ENCODE assay signal across 8 cellular contexts in genomic region chr19:41175825-41176734, GRCh38. TPM values are rescaled to one million over a fixed set of nuclear protein-coding genes. Genes with fewer than 3 reads are reported as not detected.
DNase-seq lines count a peak whose midpoint lies in the region; ATAC-seq, FAIRE-seq and TF ChIP-seq lines count a peak whose summit lies in the region.

No MANE protein-coding gene starts in this region.

- H3K36me3 Mint-ChIP-seq in activated CD4-positive, alpha-beta T cell treated with anti-CD3 and anti-CD28 coated beads, Interleukin-2, amount 10 ng/mL, durations not matched to agents 24 days and 14 days (ENCODE audit: low read depth), result no peaks in the 10 kb centered on the region

- no peaks in the 10 kb centered on the region for H3K9me3 ChIP-seq in IMR-90 (ENCODE audit: control insufficient read depth, insufficient read depth, low read length)
- no peaks in the 10 kb centered on the region for H3K9me3 ChIP-seq in endothelial cell of umbilical vein (replicated peaks; ENCODE audit: control insufficient read depth, insufficient read depth, low read length)
- H3K9me3 ChIP-seq in mucosa of stomach (ENCODE audit: control insufficient read depth, low read length), result no peaks in the 10 kb centered on the region
- no peaks in the 10 kb centered on the region for H3K9me3 ChIP-seq in upper lobe of left lung

- no peaks in the 10 kb centered on the region for H3K79me2 ChIP-seq in ACC112 (ENCODE audit: control insufficient read depth, insufficient read depth, low read length, unreplicated experiment)
- no peaks in the 10 kb centered on the region for H3K79me2 ChIP-seq in endothelial cell of umbilical vein (ENCODE audit: control insufficient read depth, insufficient read depth, low read length)

- H4K20me1 ChIP-seq in IMR-90 (ENCODE audit: insufficient read depth, low read length) (no peaks in the 10 kb centered on the region), endothelial cell of umbilical vein (replicated peaks; ENCODE audit: control insufficient read depth, extremely low read depth, insufficient read depth, low read length) (no peaks in the 10 kb centered on the region)

- H3K18ac ChIP-seq in IMR-90 (ENCODE audit: low read depth, low read length), result peak overlapping the region; percentile 90

- H3K14ac ChIP-seq in IMR-90 (replicated peaks; ENCODE audit: low read depth, low read length), result peak overlapping the region; percentile 55

- H3K4ac ChIP-seq in IMR-90 (ENCODE audit: low read depth, low read length), result peak overlapping the region; percentile 83

- intact Hi-C loops in IMR-90 (cut with micrococcal nuclease), result no loop called here
- intact Hi-C loops in activated CD4-positive, alpha-beta T cell treated with anti-CD3 and anti-CD28 coated beads, Interleukin-2, amount 10 ng/mL, durations not matched to agents 24 days and 14 days (cut with micrococcal nuclease), result no loop called here
- intact Hi-C loops in endothelial cell of umbilical vein (cut with micrococcal nuclease), result no loop called here

- peak overlapping the region; percentile 84 for H2BK120ac ChIP-seq in IMR-90 (ENCODE audit: low read depth, low read length)

- H3K4me1 Mint-ChIP-seq in activated CD4-positive, alpha-beta T cell treated with anti-CD3 and anti-CD28 coated beads, Interleukin-2, amount 10 ng/mL, durations not matched to agents 24 days and 14 days, result peaks cover 11% of the 10 kb centered on the region

- H2AFZ ChIP-seq in ACC112 (ENCODE audit: low read length, unreplicated experiment) (peak overlapping the region; percentile 3), IMR-90 (replicated peaks; ENCODE audit: low read length, poor library complexity) (peak overlapping the region; percentile 84), endothelial cell of umbilical vein (ENCODE audit: low read depth, low read length) (peak overlapping the region; percentile 49)

- H4K91ac ChIP-seq in IMR-90 (ENCODE audit: insufficient read depth, low read depth, low read length), result peak overlapping the region; percentile 82

- no peaks in the 10 kb centered on the region for H3K9me3 Mint-ChIP-seq in activated CD4-positive, alpha-beta T cell treated with anti-CD3 and anti-CD28 coated beads, Interleukin-2, amount 10 ng/mL, durations not matched to agents 24 days and 14 days

- H3K23ac ChIP-seq in IMR-90 (ENCODE audit: low read depth, low read length), result peak overlapping the region; percentile 40

- H2BK5ac ChIP-seq in IMR-90 (ENCODE audit: low read depth, low read length, poor library complexity, severe bottlenecking), result no peak overlapping the region

- peak overlapping the region; percentile 71 to 89 for H4K8ac ChIP-seq in IMR-90 (ENCODE audit: low read depth in 2 of 2, low read length in 2 of 2)

- peak overlapping the region; percentile 71 for H3K4me3 Mint-ChIP-seq in activated CD4-positive, alpha-beta T cell treated with anti-CD3 and anti-CD28 coated beads, Interleukin-2, amount 10 ng/mL, durations not matched to agents 24 days and 14 days

- H3K27me3 ChIP-seq in ACC112 (ENCODE audit: insufficient read depth, low read length) (no peaks in the 10 kb centered on the region), IMR-90 (ENCODE audit: control insufficient read depth, insufficient read depth, low read length) (no peaks in the 10 kb centered on the region), endothelial cell of umbilical vein (ENCODE audit: control insufficient read depth in 2 of 2, insufficient read depth in 2 of 2, low read length in 2 of 2) (no peaks in the 10 kb centered on the region), mucosa of stomach (ENCODE audit: control insufficient read depth, insufficient read depth, low read length) (no peaks in the 10 kb centered on the region), upper lobe of left lung (no peaks in the 10 kb centered on the region)

- peak overlapping the region; percentile 73 for H2AK5ac ChIP-seq in IMR-90 (ENCODE audit: low read depth, low read length)

- H3K27ac ChIP-seq in ACC112 (ENCODE audit: low read depth, low read length) (no peak overlapping the region), IMR-90 (ENCODE audit: insufficient read depth, low read length) (peak overlapping the region; percentile 67), endothelial cell of umbilical vein (ENCODE audit: insufficient read depth, low read depth, low read length) (no peak overlapping the region), upper lobe of left lung (peak overlapping the region; percentile 29 to 81 (median 74))

- in situ Hi-C loops in IMR-90 (cut with MboI; ENCODE audit: low sequenced_read_pairs), result no loop called here

- CTCF ChIA-PET in IMR-90 (lab: Yijun Ruan, JAX), result interaction anchor here (0.6 kb wide), 1 partner anchor 10 kb away, joined by 3 read pairs; no protein-coding TSS in a partner anchor
- CTCF ChIA-PET in endothelial cell of umbilical vein (lab: Charles Lee), result interaction anchor here (1.4 kb wide), 1 partner anchor 16 kb away, joined by 3 read pairs; no protein-coding TSS in a partner anchor

- TF ChIP-seq EP300 in upper lobe of left lung (IDR thresholded peaks at IDR 0.05), result no peak

- BruUV-seq in IMR-90 (replicated peaks; lab: Mats Ljungman, UMichigan), result no TSS peak
- BruUV-seq in endothelial cell of umbilical vein (replicated peaks; lab: Mats Ljungman, UMichigan), result no TSS peak

- no peak for TF ChIP-seq RAD21 in IMR-90 (IDR thresholded peaks at IDR 0.05; ENCODE audit: low read length)

- no peaks in the 10 kb centered on the region for H3K27me3 Mint-ChIP-seq in activated CD4-positive, alpha-beta T cell treated with anti-CD3 and anti-CD28 coated beads, Interleukin-2, amount 10 ng/mL, durations not matched to agents 24 days and 14 days

- H3K36me3 ChIP-seq in ACC112 (ENCODE audit: insufficient read depth, low read length) (no peaks in the 10 kb centered on the region), IMR-90 (ENCODE audit: control insufficient read depth, insufficient read depth, low read length) (no peaks in the 10 kb centered on the region), endothelial cell of umbilical vein (ENCODE audit: control insufficient read depth in 2 of 2, extremely low read depth in 1 of 2, insufficient read depth in 2 of 2, low read length in 2 of 2) (no peaks in the 10 kb centered on the region), mucosa of stomach (ENCODE audit: control insufficient read depth, insufficient read depth, low read length) (no peaks in the 10 kb centered on the region), upper lobe of left lung (no peaks in the 10 kb centered on the region)

- ATAC-seq in IMR-90 (ENCODE audit: low read depth), result peak; percentile 99
- peak; percentile 93 to 94 for ATAC-seq in upper lobe of left lung (ENCODE audit: low FRiP score in 2 of 2)
- no peak for ATAC-seq in GM21360 (IDR thresholded peaks at IDR 0.05; ENCODE audit: unreplicated experiment)
- ATAC-seq in HG03139 (IDR thresholded peaks at IDR 0.05; ENCODE audit: unreplicated experiment), result no peak

- dilution Hi-C loops in IMR-90 (cut with HindIII; ENCODE audit: low sequenced_read_pairs, unreplicated experiment), result no loop called here
- dilution Hi-C loops in endothelial cell of umbilical vein (cut with MboI; ENCODE audit: extremely low pct_ligation_motif_present, low sequenced_read_pairs), result no loop called here

- peak overlapping the region; percentile 69 for H3K27ac Mint-ChIP-seq in activated CD4-positive, alpha-beta T cell treated with anti-CD3 and anti-CD28 coated beads, Interleukin-2, amount 10 ng/mL, durations not matched to agents 24 days and 14 days

- peak overlapping the region; percentile 69; the same call in 1 of the 3 replicates for H2BK15ac ChIP-seq in IMR-90 (ENCODE audit: low read depth, low read length)

- H3K79me1 ChIP-seq in IMR-90 (ENCODE audit: low read depth in 1 of 2, low read length in 2 of 2), result no peaks in the 10 kb centered on the region

- peaks cover 12% of the 10 kb centered on the region for H3K4me1 ChIP-seq in ACC112 (ENCODE audit: control insufficient read depth, insufficient read depth, low read length, unreplicated experiment)
- H3K4me1 ChIP-seq in IMR-90 (ENCODE audit: control insufficient read depth, insufficient read depth, low read length), result peaks cover 8% of the 10 kb centered on the region
- H3K4me1 ChIP-seq in endothelial cell of umbilical vein (ENCODE audit: control insufficient read depth, extremely low read depth, insufficient read depth, low read length), result peaks cover 5% of the 10 kb centered on the region
- H3K4me1 ChIP-seq in mucosa of stomach (ENCODE audit: control insufficient read depth, insufficient read depth, low read length), result peaks cover 43% of the 10 kb centered on the region
- peaks cover 0 to 29% (median 15%) of the 10 kb centered on the region in 4 donors for H3K4me1 ChIP-seq in upper lobe of left lung

- DNase-seq in IMR-90 (peak; percentile 76), endothelial cell of umbilical vein (ENCODE audit: low read depth, low spot score) (no peak), upper lobe of left lung (peak in 1 of 2 donors; percentile 86)
- peak; percentile 86 for DNase-seq in activated CD4-positive, alpha-beta T cell treated with anti-CD3 and anti-CD28 coated beads, Interleukin-2, amount 10 ng/mL, durations not matched to agents 24 days and 14 days

- H3K4me3 ChIP-seq in ACC112 (ENCODE audit: low read depth, low read length) (no peak overlapping the region), IMR-90 (ENCODE audit: insufficient read depth, low read depth, low read length) (no peak overlapping the region), endothelial cell of umbilical vein (replicated peaks in 1 of 3; ENCODE audit: insufficient read depth in 1 of 3, low read depth in 1 of 3, low read length in 3 of 3) (no peak overlapping the region), mucosa of stomach (ENCODE audit: low read length) (no peak overlapping the region), upper lobe of left lung (peak overlapping the region in 3 of 4 donors; percentile 8 to 26 (median 19))

- no peak for TF ChIP-seq POLR2A in IMR-90 (IDR thresholded peaks at IDR 0.05; ENCODE audit: low read depth, low read length)
- TF ChIP-seq POLR2A in endothelial cell of umbilical vein (IDR thresholded peaks at IDR 0.05; ENCODE audit: low read depth, low read length), result no peak
- TF ChIP-seq POLR2A in upper lobe of left lung (IDR thresholded peaks at IDR 0.05), result peak in 1 of 4 donors; percentile 52

- TF ChIP-seq CTCF in IMR-90 (conservative IDR thresholded peaks at IDR 0.05; ENCODE audit: low read depth, low read length) (no peak), endothelial cell of umbilical vein (IDR thresholded peaks at IDR 0.05; ENCODE audit: extremely low read depth in 1 of 2, insufficient read depth in 1 of 2, low read depth in 1 of 2, low read length in 2 of 2) (no peak), upper lobe of left lung (IDR thresholded peaks at IDR 0.05) (no peak)

- POLR2A ChIA-PET in IMR-90 (lab: Charles Lee; ENCODE audit: unreplicated experiment), result no interaction called here
- POLR2A ChIA-PET in endothelial cell of umbilical vein (lab: Charles Lee), result interaction anchor here (0.6 kb wide), 1 partner anchor 75 kb away, joined by 4 read pairs; no protein-coding TSS in a partner anchor

- 14% methylated on average over 5 of the region's 13 CpGs; no CpG with 5 or more reads in 1 of the 2 experiments for WGBS in IMR-90 (ENCODE audit: extremely low coverage in 2 of 2, insufficient read length in 1 of 2), 2 experiments
- WGBS in upper lobe of left lung, 2 donors, result 22 to 25% methylated on average over 13 of the region's 13 CpGs

- H3K56ac ChIP-seq in IMR-90 (ENCODE audit: extremely low read depth, insufficient read depth, low read length), result peak overlapping the region; percentile 29; the same call in 1 of the 2 replicates

- H3K9ac ChIP-seq in IMR-90 (ENCODE audit: low read depth, low read length), result peak overlapping the region; percentile 61
- no peak overlapping the region for H3K9ac ChIP-seq in endothelial cell of umbilical vein (replicated peaks; ENCODE audit: extremely low read depth, insufficient read depth, low read length)
- peak overlapping the region; percentile 25 for H3K9ac ChIP-seq in mucosa of stomach (ENCODE audit: low read length)

- no peak overlapping the region for H2AK9ac ChIP-seq in IMR-90 (replicated peaks; ENCODE audit: low read depth, low read length, poor library complexity)

- peak overlapping the region; percentile 59 for H2BK20ac ChIP-seq in IMR-90 (ENCODE audit: low read depth, low read length)

- H3K9me1 ChIP-seq in IMR-90 (ENCODE audit: insufficient read depth, low read length), result peaks cover 3% of the 10 kb centered on the region; the same call in 1 of the 2 replicates
- H3K9me1 ChIP-seq in endothelial cell of umbilical vein (replicated peaks; ENCODE audit: control insufficient read depth, extremely low read depth, insufficient read depth, low read length), result no peaks in the 10 kb centered on the region

- H3K4me2 ChIP-seq in IMR-90 (ENCODE audit: low read depth, low read length), result peak overlapping the region; percentile 19
- no peak overlapping the region for H3K4me2 ChIP-seq in endothelial cell of umbilical vein (ENCODE audit: insufficient read depth, low read length)

- peak; percentile 21 for FAIRE-seq in endothelial cell of umbilical vein (lab: Jason Lieb, UNC)

- H4K5ac ChIP-seq in IMR-90 (ENCODE audit: low read depth, low read length), result peak overlapping the region; percentile 73; the same call in 1 of the 2 replicates

RNA-seq across cellular contexts. Expression of gene CYP2S1, which starts 16.9 kb away (rescaled TPM):
- total RNA-seq in IMR-90 (2012; rRNA removed) (0.54 and 0.83 TPM in 2 replicates), endothelial cell of umbilical vein (1.6 and 4.5 TPM in 2 replicates), upper lobe of left lung (10 to 100 TPM in 4 of 6 donors, 1 to 10 TPM in 2; 5.2 to 40.6 (median 20.1) TPM)
- polyA plus RNA-seq in IMR-90 (2012; rRNA removed) (0.98 and 2.1 TPM in 2 replicates), endothelial cell of umbilical vein (0.98 and 1.0 TPM in 2 replicates)
- 0.75 and 1.4 TPM in 2 replicates for polyA plus RNA-seq in IMR-90 (2012; cell fraction: cytosol; rRNA removed)
- polyA plus RNA-seq in IMR-90 (2012; cell fraction: nucleus; rRNA removed; ENCODE audit: low replicate concordance), result 0.77 and 1.2 TPM in 2 replicates
- total RNA-seq in activated CD4-positive, alpha-beta T cell treated with anti-CD3 and anti-CD28 coated beads, Interleukin-2, amount 10 ng/mL, durations not matched to agents 24 days and 14 days, result 0.70 and 1.0 TPM in 2 replicates
- polyA plus RNA-seq in endothelial cell of umbilical vein (2011; cell fraction: cytosol; rRNA removed), result 0.97 and 1.1 TPM in 2 replicates
- polyA plus RNA-seq in endothelial cell of umbilical vein (2011; cell fraction: nucleus; rRNA removed), result 0.76 and 1.2 TPM in 2 replicates
- polyA plus RNA-seq in endothelial cell of umbilical vein (2012), result 1.1 and 3.4 TPM in 2 replicates
- 0.22 and 0.70 TPM in 2 replicates for polyA minus RNA-seq in endothelial cell of umbilical vein
- 2.9 TPM for polyA minus RNA-seq in endothelial cell of umbilical vein (2011; cell fraction: cytosol; rRNA and poly(A)+ RNA removed)
- 0.63 TPM in 2 replicates for polyA minus RNA-seq in endothelial cell of umbilical vein (2011; cell fraction: nucleus; rRNA and poly(A)+ RNA removed)

RNA-seq across cellular contexts. Expression of gene AXL, which starts 42.9 kb away (rescaled TPM):
- total RNA-seq in IMR-90 (2012; rRNA removed) (444 and 466 TPM in 2 replicates), endothelial cell of umbilical vein (151 and 172 TPM in 2 replicates), upper lobe of left lung (10 to 100 TPM; 28.4 to 96.9 (median 71.7) TPM)
- polyA plus RNA-seq in IMR-90 (2012; rRNA removed) (212 and 235 TPM in 2 replicates), endothelial cell of umbilical vein (86.9 and 89.8 TPM in 2 replicates)
- 163 and 168 TPM in 2 replicates for polyA plus RNA-seq in IMR-90 (2012; cell fraction: cytosol; rRNA removed)
- polyA plus RNA-seq in IMR-90 (2012; cell fraction: nucleus; rRNA removed; ENCODE audit: low replicate concordance), result 125 and 184 TPM in 2 replicates
- 0.19 and 0.70 TPM in 2 replicates for total RNA-seq in activated CD4-positive, alpha-beta T cell treated with anti-CD3 and anti-CD28 coated beads, Interleukin-2, amount 10 ng/mL, durations not matched to agents 24 days and 14 days
- 66.9 and 73.8 TPM in 2 replicates for polyA plus RNA-seq in endothelial cell of umbilical vein (2011; cell fraction: cytosol; rRNA removed)
- 57.1 and 65.8 TPM in 2 replicates for polyA plus RNA-seq in endothelial cell of umbilical vein (2011; cell fraction: nucleus; rRNA removed)
- polyA plus RNA-seq in endothelial cell of umbilical vein (2012), result 110 and 151 TPM in 2 replicates
- polyA minus RNA-seq in endothelial cell of umbilical vein, result 270 and 327 TPM in 2 replicates
- 37.0 TPM for polyA minus RNA-seq in endothelial cell of umbilical vein (2011; cell fraction: cytosol; rRNA and poly(A)+ RNA removed)
- polyA minus RNA-seq in endothelial cell of umbilical vein (2011; cell fraction: nucleus; rRNA and poly(A)+ RNA removed), result 64.7 and 67.8 TPM in 2 replicates

Comparison
In these comparisons a context has a peak if more than half of its experiments do, and no peak if none do; other contexts are left out.
1. H2AFZ ChIP-seq: peak in every context shown above with its lines; median percentile 84 in IMR-90; 49 in endothelial cell of umbilical vein; 3 in ACC112.
2. H3K27ac ChIP-seq: peak in IMR-90 (single experiment) and upper lobe of left lung (4 of 4); none in ACC112 (single experiment) and endothelial cell of umbilical vein (single experiment).
3. H3K4me3 ChIP-seq: peak in upper lobe of left lung (3 of 4); none in ACC112 (single experiment), IMR-90 (single experiment), endothelial cell of umbilical vein (0 of 3) and mucosa of stomach (single experiment).
4. ATAC-seq: peak in IMR-90 (single experiment) and upper lobe of left lung (2 of 2); none in GM21360 (single experiment) and HG03139 (single experiment).
5. RNA of gene AXL, which starts 42.9 kb away (total RNA-seq): 444 to 466 TPM in IMR-90, 151 to 172 TPM in endothelial cell of umbilical vein and 28.4 to 96.9 TPM in upper lobe of left lung; 0.19 to 0.70 TPM in activated CD4-positive, alpha-beta T cell treated with anti-CD3 and anti-CD28 coated beads, Interleukin-2, amount 10 ng/mL, durations not matched to agents 24 days and 14 days; every median in the first group is over 10 times any median in the second.